In genomic region chr12:21526721-21527345, GRCh38 we compare ENCODE assay signal across 8 cellular contexts. TPM values are rescaled to one million over a fixed set of nuclear protein-coding genes. Genes with fewer than 3 reads are reported as not detected.
DNase-seq lines count a peak whose midpoint lies in the region; ATAC-seq and TF ChIP-seq lines count a peak whose summit lies in the region.

No MANE protein-coding gene starts in this region.

- H3K4me1 Mint-ChIP-seq in CD4-positive, CD25-positive, alpha-beta regulatory T cell: peaks cover 0 to 10% (median 4%) of the 10 kb centered on the region in 4 donors
- peaks cover 0 to 10% (median 4%) of the 10 kb centered on the region in 3 donors for H3K4me1 Mint-ChIP-seq in naive B cell

- H3K27me3 Mint-ChIP-seq in CD4-positive, CD25-positive, alpha-beta regulatory T cell: peaks cover 29% of the 10 kb centered on the region
- peaks cover 29 to 36% (median 30%) of the 10 kb centered on the region in 3 donors for H3K27me3 Mint-ChIP-seq in naive B cell

- H3K4me1 ChIP-seq in CD4-positive, CD25-positive, alpha-beta regulatory T cell (ENCODE audit: control insufficient read depth, insufficient read depth, low read length, poor library complexity, severe bottlenecking): peaks cover 16% of the 10 kb centered on the region
- H3K4me1 ChIP-seq in colonic mucosa (no peaks in the 10 kb centered on the region), mucosa of descending colon (ENCODE audit: low read depth) (peaks cover 13% of the 10 kb centered on the region)

- H3K9me3 ChIP-seq in CD4-positive, CD25-positive, alpha-beta regulatory T cell (ENCODE audit: control insufficient read depth in 2 of 2, low read length in 2 of 2): no peaks in the 10 kb centered on the region
- H3K9me3 ChIP-seq in colonic mucosa: no peaks in the 10 kb centered on the region
- H3K9me3 ChIP-seq in mucosa of descending colon: no peaks in the 10 kb centered on the region

- H3K9ac ChIP-seq in colonic mucosa (ENCODE audit: low read depth in 2 of 2, low read length in 2 of 2): no peak overlapping the region

- peak overlapping the region in 1 of 3 donors; percentile 45 for H3K27ac Mint-ChIP-seq in CD4-positive, CD25-positive, alpha-beta regulatory T cell
- no peak overlapping the region for H3K27ac Mint-ChIP-seq in naive B cell

- DNase-seq in CD4-positive, CD25-positive, alpha-beta regulatory T cell: no peak
- peak; percentile 21 for DNase-seq in NCI-H1694 (lab: John Stamatoyannopoulos, UW)
- DNase-seq in colonic mucosa: no peak
- no peak for DNase-seq in naive B cell
- DNase-seq in GM19238 (ENCODE audit: insufficient read length, low spot score): no peak
- DNase-seq in mucosa of descending colon: no peak
- DNase-seq in C1 segment of cervical spinal cord (lab: John Stamatoyannopoulos, UW): no peak

- H3K9me3 Mint-ChIP-seq in CD4-positive, CD25-positive, alpha-beta regulatory T cell: peaks cover 0 to 4% (median 1%) of the 10 kb centered on the region in 7 donors
- H3K9me3 Mint-ChIP-seq in naive B cell: peaks cover 0 to 10% (median 3%) of the 10 kb centered on the region in 7 donors

- no peaks in the 10 kb centered on the region for H3K36me3 Mint-ChIP-seq in CD4-positive, CD25-positive, alpha-beta regulatory T cell
- no peaks in the 10 kb centered on the region for H3K36me3 Mint-ChIP-seq in naive B cell

- peak overlapping the region; percentile 64 to 87 (median 85) for H3K4me3 Mint-ChIP-seq in CD4-positive, CD25-positive, alpha-beta regulatory T cell
- peak overlapping the region; percentile 76 to 92 (median 86) for H3K4me3 Mint-ChIP-seq in naive B cell

- TF ChIP-seq CTCF in colonic mucosa (IDR thresholded peaks at IDR 0.05) (no peak), mucosa of descending colon (IDR thresholded peaks at IDR 0.05) (no peak)

- H3K27me3 ChIP-seq in CD4-positive, CD25-positive, alpha-beta regulatory T cell (ENCODE audit: control insufficient read depth, insufficient read depth, low read length): peaks cover 22% of the 10 kb centered on the region
- H3K27me3 ChIP-seq in colonic mucosa: peaks cover 17% of the 10 kb centered on the region

- no peaks in the 10 kb centered on the region for H3K36me3 ChIP-seq in CD4-positive, CD25-positive, alpha-beta regulatory T cell (ENCODE audit: control insufficient read depth, insufficient read depth, low read length)
- H3K36me3 ChIP-seq in colonic mucosa (no peaks in the 10 kb centered on the region), mucosa of descending colon (ENCODE audit: low read depth) (no peaks in the 10 kb centered on the region)

- peak overlapping the region; percentile 60 for H3K4me3 ChIP-seq in CD4-positive, CD25-positive, alpha-beta regulatory T cell (ENCODE audit: low read depth, low read length)
- peak overlapping the region; percentile 49 for H3K4me3 ChIP-seq in colonic mucosa
- H3K4me3 ChIP-seq in mucosa of descending colon: no peak overlapping the region

- ATAC-seq in CD4-positive, CD25-positive, alpha-beta regulatory T cell (ENCODE audit: low read depth in 2 of 2): no peak
- ATAC-seq in naive B cell (ENCODE audit: low read depth in 2 of 2) (no peak), mucosa of descending colon (no peak), HG02588 (IDR thresholded peaks at IDR 0.05; ENCODE audit: unreplicated experiment) (no peak)

- intact Hi-C loops in colonic mucosa (cut with DNase I) (no loop called here), mucosa of descending colon (cut with DNase I, micrococcal nuclease) (no loop called here)

- H3K27ac ChIP-seq in CD4-positive, CD25-positive, alpha-beta regulatory T cell (ENCODE audit: insufficient read depth, low read length, poor library complexity, severe bottlenecking): no peak overlapping the region
- H3K27ac ChIP-seq in colonic mucosa: no peak overlapping the region

RNA-seq across cellular contexts. Expression of gene SPX, which starts 0.7 kb away (rescaled TPM):
- 0.76 TPM for total RNA-seq in CD4-positive, CD25-positive, alpha-beta regulatory T cell
- polyA plus RNA-seq in CD4-positive, CD25-positive, alpha-beta regulatory T cell: under 1 TPM in 3 of 4 donors, not detected in 1; 0.09 to 0.59 (median 0.17) TPM
- total RNA-seq in colonic mucosa (not detected), mucosa of descending colon (under 1 TPM in 1 of 3 donors, not detected in 2; 0.13 TPM)
- under 1 TPM in 3 of 6 donors, not detected in 3; 0.47 to 0.65 (median 0.65) TPM for polyA plus RNA-seq in naive B cell (ENCODE audit: low read depth in 6 of 6)

RNA-seq across cellular contexts. Expression of gene GOLT1B, which starts 25.2 kb away (rescaled TPM):
- 40.5 TPM for total RNA-seq in CD4-positive, CD25-positive, alpha-beta regulatory T cell
- polyA plus RNA-seq in CD4-positive, CD25-positive, alpha-beta regulatory T cell: 10 to 100 TPM; 28.9 to 43.1 (median 32.8) TPM
- 10 to 100 TPM; 28.3 to 35.5 TPM for total RNA-seq in colonic mucosa
- polyA plus RNA-seq in naive B cell (ENCODE audit: low read depth in 6 of 6): 10 to 100 TPM in 5 of 6 donors, 1 to 10 TPM in 1; 9.1 to 21.8 (median 19.7) TPM
- total RNA-seq in mucosa of descending colon: 10 to 100 TPM; 15.4 to 22.0 (median 21.5) TPM

RNA-seq across cellular contexts. Expression of gene RECQL, which starts 25.4 kb away (rescaled TPM):
- 39.6 TPM for total RNA-seq in CD4-positive, CD25-positive, alpha-beta regulatory T cell
- polyA plus RNA-seq in CD4-positive, CD25-positive, alpha-beta regulatory T cell: 10 to 100 TPM; 66.5 to 84.4 (median 75.3) TPM
- total RNA-seq in colonic mucosa (10 to 100 TPM; 15.7 to 15.8 TPM), mucosa of descending colon (10 to 100 TPM in 2 of 3 donors, 1 to 10 TPM in 1; 9.3 to 29.6 (median 16.2) TPM)
- 10 to 100 TPM; 25.0 to 77.3 (median 60.6) TPM for polyA plus RNA-seq in naive B cell (ENCODE audit: low read depth in 6 of 6)
